8 cellular contexts compared by ENCODE assay signal in the genomic region with DNA sequence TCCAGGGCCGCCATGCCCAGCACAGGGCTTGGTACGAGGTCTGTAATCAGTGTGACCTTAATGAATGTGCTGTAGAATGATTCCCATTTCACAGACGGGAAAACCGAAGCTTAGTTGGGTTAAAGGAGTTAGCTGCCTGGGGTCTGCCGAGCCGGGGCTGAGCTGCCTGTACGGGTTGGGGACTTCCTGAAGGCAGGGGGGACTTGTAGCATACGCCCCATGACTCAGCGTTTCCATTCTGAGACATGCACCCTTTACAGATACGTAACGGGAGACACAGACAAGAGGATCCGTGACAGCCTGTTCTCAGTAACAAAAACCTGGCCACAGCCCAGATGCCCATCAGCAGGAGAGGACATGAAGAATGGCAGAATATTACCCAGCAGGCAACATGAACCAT. TPM values are rescaled to one million over a fixed set of nuclear protein-coding genes. Genes with fewer than 3 reads are reported as not detected.
A peak's percentile ranks its signal among the peaks of the same experiment; 100 is the strongest.
DNase-seq lines count a peak whose midpoint lies in the region; ATAC-seq and TF ChIP-seq lines count a peak whose summit lies in the region.
"Not testable (repeated sequence)": the region's sequence is repeated elsewhere in the genome, so short reads cannot be mapped to it uniquely, and the experiment has no call there.
"Had no signal": no experiment of that assay in that cellular context is flagged by ENCODE, and none has a peak within 500 bp of the region (broad histone marks: within the 10 kb centered on the region; RNA-seq: fewer than 3 reads in every experiment).

No MANE protein-coding gene starts in this region.

- H3K27me3 ChIP-seq in heart right ventricle = not testable (repeated sequence)

- not testable (repeated sequence) for H3K36me3 ChIP-seq in heart right ventricle

- H3K4me3 ChIP-seq in heart right ventricle = not testable (repeated sequence)

- H3K27me3 Mint-ChIP-seq in T-helper 17 cell = not testable (repeated sequence)

- H3K4me1 Mint-ChIP-seq in T-helper 17 cell = peaks cover 19% of the 10 kb centered on the region

- H3K9me3 ChIP-seq in T-helper 17 cell (ENCODE audit: control insufficient read depth, low read length, poor library complexity, severe bottlenecking); heart right ventricle: not testable (repeated sequence)

- WGBS in heart right ventricle, 2 donors = 63 to 64% methylated on average over 11 of the region's 12 CpGs

- not testable (repeated sequence) for TF ChIP-seq CTCF in heart right ventricle (IDR thresholded peaks at IDR 0.05)

- not testable (repeated sequence) for H3K36me3 Mint-ChIP-seq in T-helper 17 cell (ENCODE audit: low read depth)

- peak overlapping the region; percentile 59 for H3K27ac ChIP-seq in angular gyrus (ENCODE audit: low read depth, low read length)
- H3K27ac ChIP-seq in heart right ventricle = peak overlapping the region in 3 of 10 donors; percentile 7 to 64 (median 55)

- peak; percentile 67 for ATAC-seq in GM18868 (IDR thresholded peaks at IDR 0.05; ENCODE audit: unreplicated experiment)
- peak; percentile 66 for ATAC-seq in HG03571 (IDR thresholded peaks at IDR 0.05; ENCODE audit: unreplicated experiment)
- peak; percentile 51 for ATAC-seq in T-helper 17 cell
- peak in 6 of 8 donors; percentile 35 to 80 (median 70) for ATAC-seq in heart right ventricle

- not testable (repeated sequence) for DNase-seq in T-helper 17 cell
- DNase-seq in activated CD8-positive, alpha-beta memory T cell treated with anti-CD3 and anti-CD28 coated beads, Interleukin-2, amount 50 U/mL, for 1 hour (ENCODE audit: extremely low read depth) = peak; percentile 25
- DNase-seq in heart right ventricle = peak; percentile 29 to 46
- DNase-seq in stimulated activated CD4-positive, alpha-beta T cell treated with anti-CD3 and anti-CD28 coated beads, Interleukin-1b, Interleukin-23, amount 100 ng/mL, for 24 hours (ENCODE audit: low read depth in 4 of 4, low spot score in 1 of 4) = peak; percentile 28 to 55 (median 38)

- not testable (repeated sequence) for H3K27ac Mint-ChIP-seq in T-helper 17 cell

- peaks cover 0 to 18% (median 12%) of the 10 kb centered on the region in 9 donors for H3K4me1 ChIP-seq in heart right ventricle

- H3K4me3 Mint-ChIP-seq in T-helper 17 cell = not testable (repeated sequence)

- intact Hi-C loops in heart right ventricle (cut with DNase I) = not testable (repeated sequence)

RNA-seq across cellular contexts. Expression of gene PVRIG, which starts 23.6 kb away (rescaled TPM):
- total RNA-seq in T-helper 17 cell (10 to 100 TPM; 30.1 to 30.5 TPM), heart right ventricle (1 to 10 TPM in 1 of 10 donors, not detected in 9; 2.1 TPM)
- under 1 TPM; 0.22 to 0.59 TPM for polyA plus RNA-seq in heart right ventricle
- total RNA-seq: cerebellum had no signal

Comparison
In these comparisons a context has a peak if more than half of its experiments do, and no peak if none do; other contexts are left out.
1. RNA of gene PVRIG, which starts 23.6 kb away (total RNA-seq): 30.1 to 30.5 TPM in T-helper 17 cell; 2.1 TPM in heart right ventricle; every median in the first group is over 10 times any median in the second.
2. Peak in every context shown above with its lines, with median percentiles within 50 percentile points of each other: ATAC-seq.